23 cellular contexts compared by ENCODE assay signal in the genomic region with DNA sequence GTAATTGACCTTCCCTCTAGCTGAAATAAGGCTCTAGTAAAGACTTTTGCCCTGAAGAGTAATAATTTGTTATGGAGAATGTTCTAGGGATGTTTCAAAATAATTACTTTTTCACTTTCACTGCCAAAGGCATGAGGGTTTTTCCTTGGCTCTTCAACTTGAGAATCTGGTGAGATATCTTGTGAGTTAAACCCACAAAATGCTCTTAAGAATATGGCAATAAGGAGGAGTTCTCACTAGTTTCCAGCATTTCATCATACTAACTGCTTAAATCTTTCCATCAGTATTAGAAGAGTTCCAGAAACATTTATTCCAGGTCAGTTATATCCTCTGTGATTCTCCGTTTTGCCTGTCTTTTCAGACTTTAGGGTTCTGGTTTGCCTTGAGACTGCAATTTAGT.
DNase-seq lines count a peak whose midpoint lies in the region; ATAC-seq and TF ChIP-seq lines count a peak whose summit lies in the region.
"Had no signal": no experiment of that assay in that cellular context is flagged by ENCODE, and none has a peak within 500 bp of the region (broad histone marks: within the 10 kb centered on the region; RNA-seq: fewer than 3 reads in every experiment).

No MANE protein-coding gene starts in this region.

- H3F3A ChIP-seq in smooth muscle cell (ENCODE audit: low read depth): no peaks in the 10 kb centered on the region

- H3K9me3 Mint-ChIP-seq in activated CD4-positive, alpha-beta T cell treated with anti-CD3 and anti-CD28 coated beads, Interleukin-2, amount 10 ng/mL, durations not matched to agents 7 days and 5 days: no peaks in the 10 kb centered on the region

- TF ChIP-seq CTCF in AG10803 (conservative IDR thresholded peaks at IDR 0.05; ENCODE audit: low read length): no peak
- TF ChIP-seq CTCF in fibroblast of the aortic adventitia (IDR thresholded peaks at IDR 0.05; ENCODE audit: insufficient read depth, low read length): no peak
- no peak for TF ChIP-seq CTCF in smooth muscle cell (IDR thresholded peaks at IDR 0.05; ENCODE audit: borderline replicate concordance, insufficient read depth, poor library complexity, severe bottlenecking)

- H3K27ac Mint-ChIP-seq in activated CD4-positive, alpha-beta T cell treated with anti-CD3 and anti-CD28 coated beads, Interleukin-2, amount 10 ng/mL, durations not matched to agents 7 days and 5 days: no peak overlapping the region
- H3K27ac Mint-ChIP-seq: CD4-positive, alpha-beta memory T cell had no signal

- H3K4me3 Mint-ChIP-seq in activated CD4-positive, alpha-beta T cell treated with anti-CD3 and anti-CD28 coated beads, Interleukin-2, amount 10 ng/mL, durations not matched to agents 7 days and 5 days: no peak overlapping the region
- H3K4me3 Mint-ChIP-seq: CD4-positive, alpha-beta memory T cell had no signal

- H4K20me1 ChIP-seq in smooth muscle cell (ENCODE audit: low read depth): no peaks in the 10 kb centered on the region

- no peaks in the 10 kb centered on the region for H3K36me3 Mint-ChIP-seq in activated CD4-positive, alpha-beta T cell treated with anti-CD3 and anti-CD28 coated beads, Interleukin-2, amount 10 ng/mL, durations not matched to agents 7 days and 5 days (ENCODE audit: low read depth)
- H3K36me3 Mint-ChIP-seq: CD4-positive, alpha-beta memory T cell had no signal

- H3K27me3 ChIP-seq in adipocyte (replicated peaks; ENCODE audit: control insufficient read depth, insufficient read depth, low read length) (no peaks in the 10 kb centered on the region), smooth muscle cell (ENCODE audit: low read depth) (no peaks in the 10 kb centered on the region)
- H3K27me3 ChIP-seq: SJCRH30 had no signal

- H3K4me1 ChIP-seq in adipocyte (ENCODE audit: control insufficient read depth, insufficient read depth, low read length) (peaks cover 15% of the 10 kb centered on the region), smooth muscle cell (ENCODE audit: low read depth) (no peaks in the 10 kb centered on the region)
- H3K4me1 ChIP-seq: SJCRH30 had no signal

- peak overlapping the region; percentile 38 for H2AFZ ChIP-seq in smooth muscle cell (ENCODE audit: low read depth)
- H2AFZ ChIP-seq: PC-9 had no signal

- no peaks in the 10 kb centered on the region for H3K4me1 Mint-ChIP-seq in activated CD4-positive, alpha-beta T cell treated with anti-CD3 and anti-CD28 coated beads, Interleukin-2, amount 10 ng/mL, durations not matched to agents 7 days and 5 days
- H3K4me1 Mint-ChIP-seq: CD4-positive, alpha-beta memory T cell had no signal

- no peaks in the 10 kb centered on the region for H3K79me2 ChIP-seq in smooth muscle cell (ENCODE audit: low read depth)

- POLR2A ChIA-PET in activated CD4-positive, alpha-beta T cell treated with anti-CD3 and anti-CD28 coated beads, Interleukin-2, amount 10 ng/mL, durations not matched to agents 7 days and 5 days (lab: Charles Lee): interaction anchor here (0.6 kb wide), 1 partner anchor 228 kb away, joined by 3 read pairs; no protein-coding TSS in a partner anchor

- H3K9me3 ChIP-seq in adipocyte (ENCODE audit: control insufficient read depth, low read length): no peaks in the 10 kb centered on the region
- H3K9me3 ChIP-seq in smooth muscle cell (replicated peaks; ENCODE audit: low read depth): no peaks in the 10 kb centered on the region
- H3K9me3 ChIP-seq: SJCRH30 had no signal

- H3K27ac ChIP-seq in smooth muscle cell (ENCODE audit: low read depth): no peak overlapping the region
- H3K27ac ChIP-seq: PC-9, SJCRH30 had no signal

- peak overlapping the region; percentile 40 for H3K9ac ChIP-seq in adipocyte (ENCODE audit: low read length)
- no peak overlapping the region for H3K9ac ChIP-seq in smooth muscle cell (ENCODE audit: low read depth)

- CTCF ChIA-PET in activated CD4-positive, alpha-beta T cell treated with anti-CD3 and anti-CD28 coated beads, Interleukin-2, amount 10 ng/mL, durations not matched to agents 7 days and 5 days (lab: Charles Lee): no interaction called here

- H3K36me3 ChIP-seq in adipocyte (ENCODE audit: control insufficient read depth, insufficient read depth, low read length, severe bottlenecking) (no peaks in the 10 kb centered on the region), smooth muscle cell (ENCODE audit: low read depth) (no peaks in the 10 kb centered on the region)
- H3K36me3 ChIP-seq: SJCRH30 had no signal

- ATAC-seq in left lobe of liver: no peak
- ATAC-seq: Right ventricle myocardium inferior had no signal

- no peak overlapping the region for H3K4me3 ChIP-seq in AG10803 (ENCODE audit: low read length)
- peak overlapping the region; percentile 51 for H3K4me3 ChIP-seq in adipocyte (ENCODE audit: low read length)
- no peak overlapping the region for H3K4me3 ChIP-seq in fibroblast of the aortic adventitia (ENCODE audit: low read depth, low read length)
- no peak overlapping the region for H3K4me3 ChIP-seq in smooth muscle cell
- H3K4me3 ChIP-seq: PC-9, SJCRH30 had no signal

- no peaks in the 10 kb centered on the region for H3K27me3 Mint-ChIP-seq in activated CD4-positive, alpha-beta T cell treated with anti-CD3 and anti-CD28 coated beads, Interleukin-2, amount 10 ng/mL, durations not matched to agents 7 days and 5 days

- 85% methylated on average over 1 of the region's 1 CpG for WGBS in smooth muscle cell (ENCODE audit: low lambda C conversion rate)

- DNase-seq in AG10803 (ENCODE audit: low read depth): peak; percentile 37
- DNase-seq in adipocyte (ENCODE audit: low read depth): no peak
- DNase-seq in fibroblast of the aortic adventitia (ENCODE audit: low read depth): peak; percentile 59
- no peak for DNase-seq in smooth muscle cell (lab: John Stamatoyannopoulos, UW; ENCODE audit: unreplicated experiment)
- DNase-seq in activated CD4-positive, alpha-beta T cell treated with anti-CD3 and anti-CD28 coated beads, Interleukin-2, amount 10 ng/mL, durations not matched to agents 7 days and 5 days: no peak
- DNase-seq in left lobe of liver (ENCODE audit: low spot score): no peak
- no peak for DNase-seq in NCI-H226
- DNase-seq: C1 segment of cervical spinal cord; CD4-positive, alpha-beta memory T cell; COR-L47; DMS53; HCEC 1CT; KBM-7; MV-4-11; NCI-H1105 treated with DMSO at 0.1 percent for 48 hours; NCI-H1930; NCI-H2107; NCI-H446; NCI-H524 treated with DMSO at 0.1 percent for 48 hours; NCI-H774; PC-9; SJCRH30 had no signal

- H3K4me2 ChIP-seq in smooth muscle cell: no peak overlapping the region
- H3K4me2 ChIP-seq: PC-9 had no signal

Comparison
In these comparisons a context has a peak if more than half of its experiments do, and no peak if none do; other contexts are left out.
1. DNase-seq: peak in AG10803 (single experiment) and fibroblast of the aortic adventitia (single experiment); none in adipocyte (single experiment), smooth muscle cell (single experiment), activated CD4-positive, alpha-beta T cell treated with anti-CD3 and anti-CD28 coated beads, Interleukin-2, amount 10 ng/mL, durations not matched to agents 7 days and 5 days (single experiment), left lobe of liver (single experiment) and NCI-H226 (single experiment).